ENCODE assay signal across 23 cellular contexts in genomic region chr4:182346675-182347375, GRCh38.
DNase-seq lines count a peak whose midpoint lies in the region; ATAC-seq, FAIRE-seq and TF ChIP-seq lines count a peak whose summit lies in the region.
"Had no signal": no experiment of that assay in that cellular context is flagged by ENCODE, and none has a peak within 500 bp of the region (broad histone marks: within the 10 kb centered on the region; RNA-seq: fewer than 3 reads in every experiment).

No MANE protein-coding gene starts in this region.

- H3K27ac ChIP-seq in right lobe of liver (peak overlapping the region in 2 of 3 donors; percentile 47 to 56), pancreas (no peak overlapping the region)
- H3K27ac ChIP-seq: C4-2B, GM23248, SJSA1 had no signal

- H3K4me1 Mint-ChIP-seq in Calu3 (ENCODE audit: low read depth, unreplicated experiment) = peaks cover 20% of the 10 kb centered on the region
- H3K4me1 Mint-ChIP-seq: B cell had no signal

- TF ChIP-seq CTCF in Calu3 (IDR thresholded peaks at IDR 0.05; ENCODE audit: unreplicated experiment) = no peak
- no peak for TF ChIP-seq CTCF in right lobe of liver (IDR thresholded peaks at IDR 0.05)
- TF ChIP-seq CTCF in pancreas (IDR thresholded peaks at IDR 0.05) = no peak

- H3K9me3 ChIP-seq in right lobe of liver = no peaks in the 10 kb centered on the region
- no peaks in the 10 kb centered on the region for H3K9me3 ChIP-seq in pancreas
- H3K9me3 ChIP-seq: MG63, SJSA1 had no signal

- H3K4me3 ChIP-seq in right lobe of liver (peak overlapping the region in 2 of 3 donors; percentile 28 to 38), pancreas (peak overlapping the region in 1 of 4 donors; percentile 19)
- H3K4me3 ChIP-seq: GM23248, MG63, SJSA1 had no signal

- no peak for TF ChIP-seq POLR2A in right lobe of liver (IDR thresholded peaks at IDR 0.05)

- intact Hi-C loops in Calu3 (cut with micrococcal nuclease; ENCODE audit: unreplicated experiment) = no loop called here
- intact Hi-C loops in right lobe of liver (cut with DNase I) = no loop called here
- intact Hi-C loops in pancreas (cut with DNase I) = no loop called here
- intact Hi-C loops in left colon (cut with DNase I, micrococcal nuclease) = no loop called here

- H3K4me1 ChIP-seq in right lobe of liver (peaks cover 0 to 30% (median 12%) of the 10 kb centered on the region in 4 donors), pancreas (peaks cover 4 to 23% (median 20%) of the 10 kb centered on the region in 3 donors)

- DNase-seq in Calu3 (no peak), RPMI7951 (ENCODE audit: low read depth) (peak; percentile 9), right lobe of liver (peak; percentile 48 to 77 (median 63)), pancreas (peak in 3 of 6 donors; percentile 31 to 36 (median 32)), left colon (no peak)
- no peak for DNase-seq in activated T-cell treated with anti-CD3 and anti-CD28 coated beads, Interleukin-2, amount 50 U/mL, for 48 hours
- DNase-seq: CD8-positive, alpha-beta T cell; GM23248; H7; KG1; MG63; NCI-H2029; NCI-H446 treated with DMSO at 0.1 percent for 48 hours; NCI-H526; NCI-H82; NK-92 treated with Interleukin-12 subunit alpha and Interleukin-12 subunit beta, amount 100 ng/mL, for 24 hours; PC-3; Right ventricle myocardium superior had no signal

- no TSS peak for BruUV-seq in Calu3 (replicated peaks; lab: Mats Ljungman, UMichigan)

- H3K36me3 ChIP-seq in right lobe of liver (no peaks in the 10 kb centered on the region), pancreas (no peaks in the 10 kb centered on the region)
- H3K36me3 ChIP-seq: MG63, SJSA1 had no signal

- CTCF ChIA-PET in Calu3 (lab: Charles Lee) = no interaction called here

- FAIRE-seq in pancreas (lab: Jason Lieb, UNC) = no peak
- FAIRE-seq: GM18507 had no signal

- peak; percentile 85 to 90 (median 88) for ATAC-seq in right lobe of liver
- peak; percentile 77 to 85 (median 83) for ATAC-seq in pancreas
- no peak for ATAC-seq in left colon
- ATAC-seq in GM21367 (IDR thresholded peaks at IDR 0.05; ENCODE audit: unreplicated experiment) = no peak
- ATAC-seq: CD8-positive, alpha-beta T cell; PC-3 had no signal

- H3K36me3 Mint-ChIP-seq in Calu3 (ENCODE audit: insufficient read depth, unreplicated experiment) = peaks cover 11% of the 10 kb centered on the region
- H3K36me3 Mint-ChIP-seq: CD8-positive, alpha-beta T cell had no signal

- H3K4me3 Mint-ChIP-seq in Calu3 (ENCODE audit: low read depth, unreplicated experiment) = peak overlapping the region; percentile 40
- H3K4me3 Mint-ChIP-seq: B cell; CD8-positive, alpha-beta T cell had no signal

- H3K27me3 ChIP-seq in right lobe of liver = no peaks in the 10 kb centered on the region
- H3K27me3 ChIP-seq in pancreas = no peaks in the 10 kb centered on the region
- H3K27me3 ChIP-seq: MG63, SJSA1 had no signal

- H3K27ac Mint-ChIP-seq in Calu3 (ENCODE audit: unreplicated experiment) = peak overlapping the region; percentile 66
- H3K27ac Mint-ChIP-seq: B cell; CD8-positive, alpha-beta T cell had no signal

- H3K9me3 Mint-ChIP-seq in Calu3 (ENCODE audit: low read depth, unreplicated experiment) = no peaks in the 10 kb centered on the region
- H3K9me3 Mint-ChIP-seq: CD8-positive, alpha-beta T cell had no signal

- no peaks in the 10 kb centered on the region for H3K27me3 Mint-ChIP-seq in Calu3 (ENCODE audit: unreplicated experiment)
- H3K27me3 Mint-ChIP-seq: B cell had no signal

- WGBS in right lobe of liver (ENCODE audit: insufficient coverage, low coverage, low lambda C conversion rate, missing lambda C conversion rate) = 15% methylated on average over 11 of the region's 11 CpGs
- 13 to 14% methylated on average over 11 of the region's 11 CpGs for WGBS in pancreas, 2 donors

Comparison
In these comparisons a context has a peak if more than half of its experiments do, and no peak if none do; other contexts are left out.
1. DNase-seq: peak in RPMI7951 (single experiment) and right lobe of liver (3 of 3); none in Calu3 (single experiment), left colon (0 of 2) and activated T-cell treated with anti-CD3 and anti-CD28 coated beads, Interleukin-2, amount 50 U/mL, for 48 hours (0 of 2).
2. ATAC-seq: peak in right lobe of liver (4 of 4) and pancreas (4 of 4); none in left colon (single experiment) and GM21367 (single experiment).
3. H3K27ac ChIP-seq: peak in right lobe of liver (2 of 3); none in pancreas (0 of 4).